Comparison of ENCODE assay signal across 9 cellular contexts in the genomic region with DNA sequence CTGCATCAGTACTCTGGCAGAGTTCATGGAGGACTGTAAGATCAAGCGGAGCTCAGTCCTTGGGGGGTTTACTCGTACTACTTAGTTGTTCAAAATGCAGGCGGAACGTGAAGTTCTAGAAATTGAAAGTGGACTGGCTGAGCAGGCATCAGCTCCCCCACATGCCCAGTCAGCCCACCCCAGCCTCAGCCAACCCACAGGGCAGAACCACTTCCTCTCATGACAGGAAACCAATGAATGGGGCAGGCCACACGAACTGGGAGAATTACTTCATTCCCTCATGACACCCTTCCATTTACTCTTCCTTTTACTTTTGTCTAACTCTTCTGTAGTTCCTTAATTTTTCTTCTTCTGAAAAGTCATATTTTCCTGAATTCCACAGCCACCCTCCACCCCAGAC.
DNase-seq lines count a peak whose midpoint lies in the region; ATAC-seq and TF ChIP-seq lines count a peak whose summit lies in the region.
"Had no signal": no experiment of that assay in that cellular context is flagged by ENCODE, and none has a peak within 500 bp of the region (broad histone marks: within the 10 kb centered on the region; RNA-seq: fewer than 3 reads in every experiment).

No MANE protein-coding gene starts in this region.

- TF ChIP-seq EP300 in upper lobe of left lung (IDR thresholded peaks at IDR 0.05), result peak in 1 of 4 donors; percentile 21

- DNase-seq in CD1c-positive myeloid dendritic cell (ENCODE audit: extremely low spot score), result peak; percentile 90
- peak; percentile 38 for DNase-seq in KG1 (lab: John Stamatoyannopoulos, UW)
- no peak for DNase-seq in endothelial cell (ENCODE audit: low spot score)
- DNase-seq in upper lobe of left lung, result peak in 1 of 2 donors; percentile 63
- DNase-seq in SK-N-DZ (ENCODE audit: low spot score), result no peak
- DNase-seq in CD4-positive, alpha-beta memory T cell, result no peak

- intact Hi-C loops in CD4-positive, alpha-beta memory T cell (cut with micrococcal nuclease), result no loop called here

- peak; percentile 92 for ATAC-seq in GM19452 (IDR thresholded peaks at IDR 0.05; ENCODE audit: unreplicated experiment)
- ATAC-seq in upper lobe of left lung (ENCODE audit: low FRiP score in 2 of 2), result peak; percentile 73 to 89
- ATAC-seq in HG02938 (IDR thresholded peaks at IDR 0.05; ENCODE audit: unreplicated experiment), result no peak

- H3K27ac ChIP-seq in upper lobe of left lung, result peak overlapping the region in 1 of 4 donors; percentile 32
- H3K27ac ChIP-seq in CD4-positive, alpha-beta memory T cell (ENCODE audit: low read depth, low read length), result no peak overlapping the region
- H3K27ac ChIP-seq: thoracic aorta had no signal

- H3K4me3 Mint-ChIP-seq in endothelial cell (ENCODE audit: unreplicated experiment), result peak overlapping the region; percentile 72
- peak overlapping the region in 2 of 8 donors; percentile 30 to 40 for H3K4me3 Mint-ChIP-seq in CD4-positive, alpha-beta memory T cell

- POLR2A ChIA-PET in CD4-positive, alpha-beta memory T cell (lab: Charles Lee; ENCODE audit: partially characterized antibody), result no interaction called here

- H3K36me3 ChIP-seq in upper lobe of left lung, result peaks cover 0 to 17% (median 0%) of the 10 kb centered on the region in 4 donors
- H3K36me3 ChIP-seq in CD4-positive, alpha-beta memory T cell (ENCODE audit: insufficient read depth, low read length), result no peaks in the 10 kb centered on the region
- H3K36me3 ChIP-seq: thoracic aorta had no signal

- peak overlapping the region; percentile 90 for H3K27ac Mint-ChIP-seq in endothelial cell (ENCODE audit: unreplicated experiment)
- H3K27ac Mint-ChIP-seq in CD4-positive, alpha-beta memory T cell, result no peak overlapping the region

- TF ChIP-seq CTCF in endothelial cell (IDR thresholded peaks at IDR 0.05; ENCODE audit: unreplicated experiment) (no peak), upper lobe of left lung (IDR thresholded peaks at IDR 0.05) (no peak)

- no peaks in the 10 kb centered on the region for H3K27me3 ChIP-seq in upper lobe of left lung
- H3K27me3 ChIP-seq in CD4-positive, alpha-beta memory T cell (ENCODE audit: insufficient read depth, low read length), result no peaks in the 10 kb centered on the region

- peaks cover 93% of the 10 kb centered on the region for H3K4me1 Mint-ChIP-seq in endothelial cell (ENCODE audit: unreplicated experiment)
- H3K4me1 Mint-ChIP-seq in CD4-positive, alpha-beta memory T cell, result peaks cover 7 to 12% (median 9%) of the 10 kb centered on the region in 4 donors

- H3K36me3 Mint-ChIP-seq in endothelial cell (ENCODE audit: low read depth, unreplicated experiment), result peaks cover 81% of the 10 kb centered on the region
- peaks cover 0 to 3% of the 10 kb centered on the region in 2 donors for H3K36me3 Mint-ChIP-seq in CD4-positive, alpha-beta memory T cell

- no peak for TF ChIP-seq POLR2A in upper lobe of left lung (IDR thresholded peaks at IDR 0.05)

- WGBS in upper lobe of left lung, 2 donors, result 46 to 51% methylated on average over 5 of the region's 5 CpGs

- CTCF ChIA-PET in CD4-positive, alpha-beta memory T cell (lab: Charles Lee; ENCODE audit: partially characterized antibody), result no interaction called here

- no peaks in the 10 kb centered on the region for H3K9me3 ChIP-seq in upper lobe of left lung
- no peaks in the 10 kb centered on the region for H3K9me3 ChIP-seq in CD4-positive, alpha-beta memory T cell (ENCODE audit: control insufficient read depth in 1 of 2, low read length in 2 of 2)
- H3K9me3 ChIP-seq: thoracic aorta had no signal

- H3K4me3 ChIP-seq in upper lobe of left lung, result no peak overlapping the region
- no peak overlapping the region for H3K4me3 ChIP-seq in CD4-positive, alpha-beta memory T cell (ENCODE audit: low read length in 2 of 2)
- H3K4me3 ChIP-seq: thoracic aorta had no signal

- H3K27me3 Mint-ChIP-seq in endothelial cell (ENCODE audit: unreplicated experiment), result peaks cover 11% of the 10 kb centered on the region
- peaks cover 7 to 11% of the 10 kb centered on the region in 2 donors for H3K27me3 Mint-ChIP-seq in CD4-positive, alpha-beta memory T cell

- H3K4me1 ChIP-seq in upper lobe of left lung, result peaks cover 6 to 26% (median 17%) of the 10 kb centered on the region in 4 donors
- peaks cover 9% of the 10 kb centered on the region for H3K4me1 ChIP-seq in CD4-positive, alpha-beta memory T cell (ENCODE audit: insufficient read depth, low read length)

- H3K9me3 Mint-ChIP-seq in endothelial cell (ENCODE audit: unreplicated experiment), result no peaks in the 10 kb centered on the region
- H3K9me3 Mint-ChIP-seq in CD4-positive, alpha-beta memory T cell, result no peaks in the 10 kb centered on the region

Comparison
In these comparisons a context has a peak if more than half of its experiments do, and no peak if none do; other contexts are left out.
1. DNase-seq: peak in CD1c-positive myeloid dendritic cell (single experiment) and KG1 (single experiment); none in endothelial cell (single experiment), SK-N-DZ (single experiment) and CD4-positive, alpha-beta memory T cell (0 of 5).